In the genomic region with DNA sequence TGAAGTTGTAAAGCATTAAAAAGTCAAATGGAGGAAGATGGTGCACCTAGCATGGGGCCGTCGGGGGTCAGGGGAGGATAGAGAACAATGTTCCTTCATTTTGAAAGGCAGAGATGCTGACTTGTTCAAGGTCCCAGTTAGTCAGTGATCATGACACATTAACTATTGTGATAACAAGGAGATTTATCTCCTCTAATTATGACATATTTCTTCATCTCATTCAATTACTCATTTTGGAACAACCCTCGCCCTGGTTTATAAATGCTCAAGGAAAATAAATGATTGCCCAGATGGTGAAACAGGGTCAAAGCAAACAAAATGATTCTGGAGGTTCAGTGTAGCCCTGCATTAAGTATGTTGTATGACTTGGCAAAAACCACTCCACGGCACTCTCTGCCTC, we compare ENCODE assay signal across 20 cellular contexts.
"Had no signal": no experiment of that assay in that cellular context is flagged by ENCODE, and none has a peak within 500 bp of the region (broad histone marks: within the 10 kb centered on the region; RNA-seq: fewer than 3 reads in every experiment).

No MANE protein-coding gene starts in this region.

- H3K4me3 ChIP-seq: hepatocyte, psoas muscle, right lobe of liver, smooth muscle cell, thyroid gland, vagina had no signal

- H3K9me3 ChIP-seq: psoas muscle, right lobe of liver, SK-N-SH, thyroid gland, vagina had no signal

- DNase-seq: activated CD4-positive, alpha-beta memory T cell treated with anti-CD3 and anti-CD28 coated beads for 36 hours; activated CD4-positive, alpha-beta T cell treated with anti-CD3 and anti-CD28 coated beads for 4 hours; activated CD8-positive, alpha-beta memory T cell treated with anti-CD3 and anti-CD28 coated beads, Interleukin-2, amount 10 ng/mL, durations not matched to agents 7 days and 5 days; activated naive CD4-positive, alpha-beta T cell treated with Interleukin-2 at 50 U/mL for 16 hours; activated naive CD8-positive, alpha-beta T cell treated with anti-CD3 and anti-CD28 coated beads, Interleukin-2, amount 10 ng/mL, durations not matched to agents 7 days and 5 days; effector CD4-positive, alpha-beta T cell; SK-N-SH; stimulated activated CD4-positive, alpha-beta T cell treated with anti-CD3 and anti-CD28 coated beads, Interleukin-4, amount 100 ng/mL, for 4 hours; stimulated activated naive B cell treated with anti-CD40 and anti-IgM and Interleukin-4, amounts not matched to agents 10 μg/mL and 1 μg/mL and 100 μg/mL, for 72 hours had no signal

- H3K27ac Mint-ChIP-seq: activated CD4-positive, alpha-beta memory T cell treated with anti-CD3 and anti-CD28 coated beads for 36 hours; activated CD8-positive, alpha-beta memory T cell treated with anti-CD3 and anti-CD28 coated beads, Interleukin-2, amount 10 ng/mL, durations not matched to agents 7 days and 5 days; activated naive CD8-positive, alpha-beta T cell treated with anti-CD3 and anti-CD28 coated beads, Interleukin-2, amount 10 ng/mL, durations not matched to agents 7 days and 5 days; activated T-helper 2 cell treated with anti-CD3 and anti-CD28 coated beads, Interferon-gamma antibody, Interleukin-2, Interleukin-4, amounts not matched to agents 10 μg/mL and 5 μg/mL and 100 μg/mL, durations not matched to agents 14 hours and 24 hours and 36 hours; stimulated activated naive B cell treated with anti-CD40 and anti-IgM and Interleukin-4, amounts not matched to agents 10 μg/mL and 1 μg/mL and 100 μg/mL, for 72 hours; WTC11 had no signal

- H3K36me3 Mint-ChIP-seq: activated CD4-positive, alpha-beta memory T cell treated with anti-CD3 and anti-CD28 coated beads for 36 hours; activated CD8-positive, alpha-beta memory T cell treated with anti-CD3 and anti-CD28 coated beads, Interleukin-2, amount 10 ng/mL, durations not matched to agents 7 days and 5 days; activated naive CD8-positive, alpha-beta T cell treated with anti-CD3 and anti-CD28 coated beads, Interleukin-2, amount 10 ng/mL, durations not matched to agents 7 days and 5 days; stimulated activated naive B cell treated with anti-CD40 and anti-IgM and Interleukin-4, amounts not matched to agents 10 μg/mL and 1 μg/mL and 100 μg/mL, for 72 hours; WTC11 had no signal

- H3K4me3 Mint-ChIP-seq: activated CD4-positive, alpha-beta memory T cell treated with anti-CD3 and anti-CD28 coated beads for 36 hours; activated CD8-positive, alpha-beta memory T cell treated with anti-CD3 and anti-CD28 coated beads, Interleukin-2, amount 10 ng/mL, durations not matched to agents 7 days and 5 days; activated naive CD8-positive, alpha-beta T cell treated with anti-CD3 and anti-CD28 coated beads, Interleukin-2, amount 10 ng/mL, durations not matched to agents 7 days and 5 days; central memory CD8-positive, alpha-beta T cell; stimulated activated naive B cell treated with anti-CD40 and anti-IgM and Interleukin-4, amounts not matched to agents 10 μg/mL and 1 μg/mL and 100 μg/mL, for 72 hours; WTC11 had no signal

- H3K36me3 ChIP-seq: right lobe of liver, thyroid gland, vagina had no signal

- H3K9me3 Mint-ChIP-seq: activated CD4-positive, alpha-beta memory T cell treated with anti-CD3 and anti-CD28 coated beads for 36 hours; activated naive CD8-positive, alpha-beta T cell treated with anti-CD3 and anti-CD28 coated beads, Interleukin-2, amount 10 ng/mL, durations not matched to agents 7 days and 5 days; activated T-helper 2 cell treated with anti-CD3 and anti-CD28 coated beads, Interferon-gamma antibody, Interleukin-2, Interleukin-4, amounts not matched to agents 10 μg/mL and 5 μg/mL and 100 μg/mL, durations not matched to agents 14 hours and 24 hours and 36 hours; central memory CD8-positive, alpha-beta T cell; stimulated activated naive B cell treated with anti-CD40 and anti-IgM and Interleukin-4, amounts not matched to agents 10 μg/mL and 1 μg/mL and 100 μg/mL, for 72 hours; WTC11 had no signal

- H3K27ac ChIP-seq: right lobe of liver had no signal

- H3K4me1 Mint-ChIP-seq: activated CD8-positive, alpha-beta memory T cell treated with anti-CD3 and anti-CD28 coated beads, Interleukin-2, amount 10 ng/mL, durations not matched to agents 7 days and 5 days; central memory CD8-positive, alpha-beta T cell; stimulated activated naive B cell treated with anti-CD40 and anti-IgM and Interleukin-4, amounts not matched to agents 10 μg/mL and 1 μg/mL and 100 μg/mL, for 72 hours had no signal

- H3K27me3 ChIP-seq: hepatocyte, right lobe of liver, thyroid gland, vagina had no signal

- H3K9ac ChIP-seq: SK-N-SH had no signal

- ATAC-seq: activated CD8-positive, alpha-beta memory T cell treated with anti-CD3 and anti-CD28 coated beads, Interleukin-2, amount 10 ng/mL, durations not matched to agents 7 days and 5 days; esophagus mucosa; left colon; stimulated activated naive B cell treated with anti-CD40 and anti-IgM and Interleukin-4, amounts not matched to agents 10 μg/mL and 1 μg/mL and 100 μg/mL, for 72 hours had no signal
